In the genomic region with DNA sequence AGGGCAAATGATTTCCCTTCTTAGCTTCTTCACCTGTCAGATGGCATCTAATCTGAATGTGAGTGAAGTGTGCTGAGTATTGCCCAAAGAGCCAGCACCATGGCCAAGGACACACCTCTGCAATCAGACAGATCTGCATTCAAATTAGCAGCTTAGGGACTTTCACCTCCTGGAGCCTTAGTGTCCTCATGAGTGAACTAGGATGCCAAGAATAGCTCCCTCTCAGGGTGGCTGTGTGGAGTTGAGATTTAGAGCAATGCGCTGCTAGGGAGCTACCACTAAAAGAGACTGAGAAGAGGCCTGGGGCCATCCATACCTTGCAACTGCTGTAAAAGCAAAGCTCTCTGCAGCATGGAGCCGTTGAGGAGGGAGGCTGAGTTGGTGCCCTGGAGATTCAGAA, we compare ENCODE assay signal across 1 cellular context.
TF ChIP-seq lines count a peak whose summit lies in the region.

No MANE protein-coding gene starts in this region.

TF ChIP-seq in HepG2, 621 proteins besides CTCF, POLR2A, EP300 and RAD21:
- TF ChIP-seq DNMT1 (CRISPR knock-in tag; IDR thresholded peaks at IDR 0.05) (0 out of 2 replicates have a peak, but pooled peaks have one; percentile 13), ZNF124 (CRISPR knock-in tag; IDR thresholded peaks at IDR 0.05) (no peak)
